10 cellular contexts compared by ENCODE assay signal in the genomic region with DNA sequence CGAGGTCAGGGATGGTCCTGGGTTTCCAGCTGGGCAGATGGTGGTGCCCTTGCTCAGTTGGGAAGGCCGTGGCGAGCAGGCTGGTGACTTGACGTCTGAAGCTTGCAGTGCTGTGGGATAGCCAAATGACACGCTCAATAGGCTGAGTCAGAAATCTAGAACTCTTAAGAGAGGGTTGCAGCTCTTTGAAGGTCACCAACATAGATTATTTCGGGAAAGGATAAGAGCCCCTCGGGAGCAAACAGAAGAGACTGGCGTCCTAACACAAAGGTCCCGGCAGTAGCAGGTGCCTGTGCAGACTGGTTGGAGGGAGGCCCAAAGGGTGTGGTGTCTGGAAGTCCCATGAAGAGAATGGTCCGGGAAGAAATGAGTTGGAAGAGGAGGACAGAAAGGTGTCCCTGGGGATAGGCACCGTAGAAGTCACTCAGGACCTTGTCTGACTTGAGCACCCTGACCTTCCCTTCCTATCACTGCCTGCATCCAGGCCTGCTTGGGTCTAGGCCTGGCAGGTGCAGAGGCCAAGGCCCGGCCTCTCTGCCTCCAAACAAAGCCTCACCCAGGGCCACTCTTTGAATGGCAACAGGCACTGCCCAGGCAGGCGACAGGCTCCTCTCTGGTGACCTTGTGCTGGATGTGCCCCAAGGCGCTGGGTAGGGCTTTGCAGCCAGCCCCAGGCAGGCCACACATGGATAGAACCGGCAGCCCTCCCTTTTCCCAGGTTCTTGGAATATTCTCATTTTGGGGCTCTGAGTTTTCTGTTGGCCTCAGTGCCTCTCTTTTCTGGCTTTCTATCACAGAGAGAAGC. TPM values are rescaled to one million over a fixed set of nuclear protein-coding genes. Genes with fewer than 3 reads are reported as not detected.
DNase-seq lines count a peak whose midpoint lies in the region; ATAC-seq and TF ChIP-seq lines count a peak whose summit lies in the region.
"Had no signal": no experiment of that assay in that cellular context is flagged by ENCODE, and none has a peak within 500 bp of the region (broad histone marks: within the 10 kb centered on the region; RNA-seq: fewer than 3 reads in every experiment).

No MANE protein-coding gene starts in this region.

- peak overlapping the region; percentile 84 for H3K27ac Mint-ChIP-seq in nephron progenitor cell
- H3K27ac Mint-ChIP-seq: activated CD8-positive, alpha-beta memory T cell treated with anti-CD3 and anti-CD28 coated beads, Interleukin-2, amount 10 ng/mL, durations not matched to agents 7 days and 5 days had no signal

- 23 to 38% methylated on average over 11 to 13 of the region's 15 CpGs for WGBS in gastroesophageal sphincter (ENCODE audit: low coverage in 1 of 2), 2 donors
- 49% methylated on average over 15 of the region's 15 CpGs for WGBS in urinary bladder

- TF ChIP-seq EP300 in gastroesophageal sphincter (IDR thresholded peaks at IDR 0.05): no peak

- H3K36me3 ChIP-seq in SK-N-MC (ENCODE audit: insufficient read depth, low read length) (no peaks in the 10 kb centered on the region), gastroesophageal sphincter (no peaks in the 10 kb centered on the region), urinary bladder (ENCODE audit: insufficient read depth) (no peaks in the 10 kb centered on the region)

- peaks cover 2% of the 10 kb centered on the region for H3K36me3 Mint-ChIP-seq in nephron progenitor cell (ENCODE audit: low read depth)
- H3K36me3 Mint-ChIP-seq: activated CD8-positive, alpha-beta memory T cell treated with anti-CD3 and anti-CD28 coated beads, Interleukin-2, amount 10 ng/mL, durations not matched to agents 7 days and 5 days had no signal

- peak overlapping the region; percentile 3 for H3K4me3 ChIP-seq in SK-N-MC
- H3K4me3 ChIP-seq in gastroesophageal sphincter: no peak overlapping the region
- no peak overlapping the region for H3K4me3 ChIP-seq in urinary bladder (ENCODE audit: low read depth, low read length)

- no peaks in the 10 kb centered on the region for H3K27me3 Mint-ChIP-seq in nephron progenitor cell (ENCODE audit: low read depth, poor library complexity)
- H3K27me3 Mint-ChIP-seq: activated CD8-positive, alpha-beta memory T cell treated with anti-CD3 and anti-CD28 coated beads, Interleukin-2, amount 10 ng/mL, durations not matched to agents 7 days and 5 days had no signal

- no peak for TF ChIP-seq CTCF in gastroesophageal sphincter (IDR thresholded peaks at IDR 0.05)
- TF ChIP-seq CTCF in nephron progenitor cell (IDR thresholded peaks at IDR 0.05): no peak

- H3K4me1 ChIP-seq in gastroesophageal sphincter: peaks cover 36 to 78% (median 70%) of the 10 kb centered on the region in 3 donors
- peaks cover 3% of the 10 kb centered on the region for H3K4me1 ChIP-seq in urinary bladder (ENCODE audit: insufficient read depth)

- no peak for TF ChIP-seq POLR2A in gastroesophageal sphincter (IDR thresholded peaks at IDR 0.05)

- no peaks in the 10 kb centered on the region for H3K4me1 Mint-ChIP-seq in nephron progenitor cell

- DNase-seq in SK-N-MC (ENCODE audit: low read depth, low spot score): no peak
- DNase-seq in nephron progenitor cell: no peak
- DNase-seq in stimulated activated CD4-positive, alpha-beta T cell treated with anti-CD3 and anti-CD28 coated beads, Interleukin-4, amount 100 ng/mL, for 24 hours: no peak
- DNase-seq in SK-N-DZ (ENCODE audit: low spot score): no peak
- DNase-seq: activated CD8-positive, alpha-beta memory T cell treated with anti-CD3 and anti-CD28 coated beads, Interleukin-2, amount 10 ng/mL, durations not matched to agents 7 days and 5 days; NCI-H1105; SHP77 had no signal

- no peak overlapping the region for H3K9ac ChIP-seq in SK-N-MC (ENCODE audit: insufficient read length)

- no peaks in the 10 kb centered on the region for H3K9me3 Mint-ChIP-seq in nephron progenitor cell

- no peak overlapping the region for H3K4me3 Mint-ChIP-seq in nephron progenitor cell
- H3K4me3 Mint-ChIP-seq: activated CD8-positive, alpha-beta memory T cell treated with anti-CD3 and anti-CD28 coated beads, Interleukin-2, amount 10 ng/mL, durations not matched to agents 7 days and 5 days had no signal

- H3K27me3 ChIP-seq in gastroesophageal sphincter: no peaks in the 10 kb centered on the region

- peak overlapping the region; percentile 79 for H3K27ac ChIP-seq in SK-N-MC
- peak overlapping the region; percentile 90 to 96 (median 92) for H3K27ac ChIP-seq in gastroesophageal sphincter
- peak overlapping the region; percentile 49 for H3K27ac ChIP-seq in urinary bladder (ENCODE audit: low read depth)

- H3K9me3 ChIP-seq in SK-N-MC (ENCODE audit: low read depth, low read length) (no peaks in the 10 kb centered on the region), gastroesophageal sphincter (no peaks in the 10 kb centered on the region)

- ATAC-seq in gastroesophageal sphincter: peak; percentile 5
- no peak for ATAC-seq in HG02798 (IDR thresholded peaks at IDR 0.05; ENCODE audit: poor library complexity, unreplicated experiment)
- ATAC-seq: activated CD8-positive, alpha-beta memory T cell treated with anti-CD3 and anti-CD28 coated beads, Interleukin-2, amount 10 ng/mL, durations not matched to agents 7 days and 5 days had no signal

RNA-seq across cellular contexts. Expression of a gene that starts 18.6 kb away (rescaled TPM):
- 100 to 1,000 TPM; 241 to 418 (median 291) TPM for total RNA-seq in gastroesophageal sphincter
- total RNA-seq in urinary bladder: 65.1 TPM
- polyA plus RNA-seq in urinary bladder: 277 TPM
- polyA plus RNA-seq in SK-N-DZ (2014; cell fraction: cytosol; rRNA removed): 42.9 and 46.8 TPM in 2 replicates
- polyA plus RNA-seq in SK-N-DZ (2014; cell fraction: nucleus; rRNA removed): 21.9 and 23.0 TPM in 2 replicates

RNA-seq across cellular contexts. Expression of a gene that starts 50.5 kb away (rescaled TPM):
- 10 to 100 TPM in 2 of 4 donors, 1 to 10 TPM in 2; 7.6 to 14.5 (median 10.4) TPM for total RNA-seq in gastroesophageal sphincter
- 2.2 TPM for total RNA-seq in urinary bladder
- polyA plus RNA-seq in urinary bladder: 6.5 TPM
- polyA plus RNA-seq in SK-N-DZ (2014; cell fraction: cytosol; rRNA removed): 3.1 and 4.4 TPM in 2 replicates
- 4.5 and 5.8 TPM in 2 replicates for polyA plus RNA-seq in SK-N-DZ (2014; cell fraction: nucleus; rRNA removed)
